Comparison of ENCODE assay signal across 18 cellular contexts in genomic region chr16:2966043-2966802, GRCh38. TPM values are rescaled to one million over a fixed set of nuclear protein-coding genes. Genes with fewer than 3 reads are reported as not detected.
A peak's percentile ranks its signal among the peaks of the same experiment; 100 is the strongest.
DNase-seq lines count a peak whose midpoint lies in the region; ATAC-seq and TF ChIP-seq lines count a peak whose summit lies in the region.
"Had no signal": no experiment of that assay in that cellular context is flagged by ENCODE, and none has a peak within 500 bp of the region (broad histone marks: within the 10 kb centered on the region; RNA-seq: fewer than 3 reads in every experiment).

No MANE protein-coding gene starts in this region.

- ATAC-seq in heart left ventricle (no peak), Right ventricle myocardium superior (ENCODE audit: poor library complexity) (no peak), left lobe of liver (no peak), mucosa of descending colon (no peak), HG02973 (IDR thresholded peaks at IDR 0.05; ENCODE audit: unreplicated experiment) (no peak)
- ATAC-seq: activated naive CD4-positive, alpha-beta T cell treated with anti-CD3 and anti-CD28 coated beads, Interleukin-2, amount 50 U/mL, for 72 hours; stimulated activated naive B cell treated with anti-CD40 and anti-IgM and Interleukin-4, amounts not matched to agents 10 μg/mL and 1 μg/mL and 100 μg/mL, for 72 hours had no signal

- POLR2A ChIA-PET in RWPE1 (lab: Yijun Ruan, JAX; ENCODE audit: low non-redundant PET) = no interaction called here

- no peak for TF ChIP-seq CTCF in heart left ventricle (IDR thresholded peaks at IDR 0.05)
- no peak for TF ChIP-seq CTCF in RWPE1 (conservative IDR thresholded peaks at IDR 0.05; ENCODE audit: low read depth)
- TF ChIP-seq CTCF in transverse colon (IDR thresholded peaks at IDR 0.05) = no peak
- TF ChIP-seq CTCF in mucosa of descending colon (IDR thresholded peaks at IDR 0.05) = no peak

- TF ChIP-seq POLR2A in heart left ventricle (IDR thresholded peaks at IDR 0.05) (no peak), transverse colon (IDR thresholded peaks at IDR 0.05) (no peak)

- WGBS in heart left ventricle, 4 donors = 45 to 59% (median 52%) methylated on average over 29 to 39 of the region's 39 CpGs
- WGBS in transverse colon (ENCODE audit: low coverage in 1 of 2), 2 donors = 57% methylated on average over 33 of the region's 39 CpGs; no CpG with 5 or more reads in 1 of the 2 donors

- peaks cover 61 to 73% (median 70%) of the 10 kb centered on the region in 9 donors for H3K27me3 ChIP-seq in heart left ventricle
- H3K27me3 ChIP-seq in transverse colon = peaks cover 76% of the 10 kb centered on the region

- CTCF ChIA-PET in RWPE1 (lab: Yijun Ruan, JAX) = interaction anchor here (1.5 kb wide), 1 partner anchor 39 kb away, joined by 3 read pairs; no protein-coding TSS in a partner anchor

- TF ChIP-seq EP300 in transverse colon (IDR thresholded peaks at IDR 0.05; ENCODE audit: low read depth) = no peak

- H3K27ac ChIP-seq in heart left ventricle (no peak overlapping the region), RWPE1 (peak overlapping the region; percentile 66; the same call in 1 of the 2 replicates), transverse colon (no peak overlapping the region)

- H3K9me3 ChIP-seq in heart left ventricle (no peaks in the 10 kb centered on the region), transverse colon (no peaks in the 10 kb centered on the region), mucosa of descending colon (no peaks in the 10 kb centered on the region)

- H3K4me3 ChIP-seq in heart left ventricle = peak overlapping the region in 10 of 12 donors; percentile 3 to 39 (median 28)
- peak overlapping the region in 2 of 4 donors; percentile 20 to 35 for H3K4me3 ChIP-seq in transverse colon
- no peak overlapping the region for H3K4me3 ChIP-seq in mucosa of descending colon

- H3K36me3 ChIP-seq in heart left ventricle (no peaks in the 10 kb centered on the region), transverse colon (no peaks in the 10 kb centered on the region), mucosa of descending colon (ENCODE audit: low read depth) (no peaks in the 10 kb centered on the region)

- peaks cover 6 to 71% (median 51%) of the 10 kb centered on the region in 12 donors for H3K4me1 ChIP-seq in heart left ventricle
- peaks cover 36 to 66% (median 61%) of the 10 kb centered on the region in 4 donors for H3K4me1 ChIP-seq in transverse colon
- peaks cover 41% of the 10 kb centered on the region for H3K4me1 ChIP-seq in mucosa of descending colon (ENCODE audit: low read depth)

- peak in 3 of 5 donors; percentile 6 to 56 (median 16) for DNase-seq in heart left ventricle
- no peak for DNase-seq in Right ventricle myocardium superior
- no peak for DNase-seq in RWPE1 (ENCODE audit: low spot score)
- DNase-seq in left lobe of liver (ENCODE audit: low spot score) = peak; percentile 45
- DNase-seq in transverse colon = peak; percentile 8
- no peak for DNase-seq in mucosa of descending colon
- DNase-seq in stimulated activated CD4-positive, alpha-beta T cell treated with anti-CD3 and anti-CD28 coated beads, Interleukin-12 subunit alpha, Interleukin-12 subunit beta, amount 100 ng/mL, for 4 hours = no peak
- DNase-seq: activated T-cell treated with anti-CD3 and anti-CD28 coated beads, Interleukin-2, amount 50 U/mL, for 24 hours; hippocampal formation; KG1; NCI-H1417 treated with DMSO at 0.1 percent for 48 hours; NCI-H2171; stimulated activated naive B cell treated with anti-CD40 and anti-IgM and Interleukin-4, amounts not matched to agents 10 μg/mL and 1 μg/mL and 100 μg/mL, for 72 hours had no signal

- in situ Hi-C loops in transverse colon (cut with MboI; ENCODE audit: low pct_ligation_motif_present in 1 of 4, low pct_unique_long_range_greater_than_20kb in 1 of 4, low sequenced_read_pairs in 3 of 4) = no loop called here

- intact Hi-C loops in heart left ventricle (cut with DNase I) = loop anchor here in 1 of 10 donors (10.0 kb wide), 1 partner anchor 91 kb away; no protein-coding TSS in a partner anchor
- intact Hi-C loops in Right ventricle myocardium superior (cut with DNase I) = no loop called here
- intact Hi-C loops in transverse colon (cut with DNase I; ENCODE audit: low total_unique reads) = no loop called here
- intact Hi-C loops in mucosa of descending colon (cut with DNase I, micrococcal nuclease) = no loop called here

RNA-seq across cellular contexts. Expression of gene KREMEN2, which starts 2.1 kb away (rescaled TPM):
- total RNA-seq in heart left ventricle = under 1 TPM in 1 of 9 donors, not detected in 8; 0.27 TPM
- not detected for polyA plus RNA-seq in heart left ventricle
- not detected for total RNA-seq in Right ventricle myocardium superior
- not detected for total RNA-seq in left lobe of liver
- 1 to 10 TPM in 2 of 4 donors, under 1 TPM in 1, not detected in 1; 0.79 to 3.2 (median 1.1) TPM for total RNA-seq in transverse colon
- total RNA-seq in mucosa of descending colon = 1 to 10 TPM in 2 of 3 donors, under 1 TPM in 1; 0.22 to 1.7 (median 1.3) TPM
- total RNA-seq: activated naive CD4-positive, alpha-beta T cell treated with anti-CD3 and anti-CD28 coated beads, Interleukin-2, amount 50 U/mL, for 72 hours had no signal
- polyA plus RNA-seq: urinary bladder had no signal

RNA-seq across cellular contexts. Expression of gene PAQR4, which starts 2.9 kb away (rescaled TPM):
- 10 to 100 TPM in 1 of 9 donors, 1 to 10 TPM in 8; 6.9 to 16.3 (median 9.0) TPM for total RNA-seq in heart left ventricle
- polyA plus RNA-seq in heart left ventricle = 10 to 100 TPM in 1 of 2 donors, 1 to 10 TPM in 1; 8.1 to 15.2 TPM
- 7.7 TPM for total RNA-seq in Right ventricle myocardium superior
- total RNA-seq in left lobe of liver = 1.5 TPM
- total RNA-seq in transverse colon = 1 to 10 TPM in 3 of 4 donors, not detected in 1; 3.0 to 5.9 (median 4.4) TPM
- 10 to 100 TPM in 1 of 3 donors, 1 to 10 TPM in 2; 4.2 to 16.1 (median 8.0) TPM for total RNA-seq in mucosa of descending colon

RNA-seq across cellular contexts. Expression of gene PKMYT1, which starts 14.0 kb away (rescaled TPM):
- total RNA-seq in heart left ventricle (10 to 100 TPM in 1 of 9 donors, 1 to 10 TPM in 4, under 1 TPM in 4; 0.72 to 11.9 (median 1.2) TPM), Right ventricle myocardium superior (1.1 TPM), left lobe of liver (0.98 TPM), transverse colon (1 to 10 TPM in 2 of 4 donors, under 1 TPM in 1, not detected in 1; 0.55 to 3.6 (median 3.0) TPM), mucosa of descending colon (10 to 100 TPM in 1 of 3 donors, 1 to 10 TPM in 2; 3.1 to 20.0 (median 6.9) TPM)
- 1 to 10 TPM; 1.3 to 2.5 TPM for polyA plus RNA-seq in heart left ventricle

RNA-seq across cellular contexts. Expression of gene CLDN9, which starts 46.5 kb away (rescaled TPM):
- total RNA-seq in heart left ventricle (1 to 10 TPM in 2 of 9 donors, under 1 TPM in 7; 0.13 to 2.0 (median 0.75) TPM), Right ventricle myocardium superior (0.73 TPM), left lobe of liver (1.5 TPM), transverse colon (1 to 10 TPM in 1 of 4 donors, under 1 TPM in 1, not detected in 2; 0.55 to 1.1 TPM), mucosa of descending colon (under 1 TPM; 0.14 to 0.61 (median 0.47) TPM)
- 1 to 10 TPM in 1 of 2 donors, under 1 TPM in 1; 0.62 to 1.7 TPM for polyA plus RNA-seq in heart left ventricle
- total RNA-seq: A673, urinary bladder had no signal

RNA-seq across cellular contexts. Expression of gene CLDN6, which starts 51.8 kb away (rescaled TPM):
- total RNA-seq in heart left ventricle (not detected), Right ventricle myocardium superior (not detected), left lobe of liver (0.96 TPM), transverse colon (not detected), mucosa of descending colon (not detected)
- under 1 TPM in 1 of 2 donors, not detected in 1; 0.04 TPM for polyA plus RNA-seq in heart left ventricle
- total RNA-seq: activated naive CD4-positive, alpha-beta T cell treated with anti-CD3 and anti-CD28 coated beads, Interleukin-2, amount 50 U/mL, for 72 hours; bronchial epithelial cell; urinary bladder had no signal
- polyA plus RNA-seq: urinary bladder had no signal

Comparison
In these comparisons a context has a peak if more than half of its experiments do, and no peak if none do; other contexts are left out.
1. DNase-seq: peak in heart left ventricle (3 of 5), left lobe of liver (single experiment) and transverse colon (single experiment); none in Right ventricle myocardium superior (single experiment), RWPE1 (single experiment), mucosa of descending colon (0 of 3) and stimulated activated CD4-positive, alpha-beta T cell treated with anti-CD3 and anti-CD28 coated beads, Interleukin-12 subunit alpha, Interleukin-12 subunit beta, amount 100 ng/mL, for 4 hours (single experiment).